ENCODE assay signal across 1 cellular context in genomic region chr3:50192689-50193141, GRCh38.
TF ChIP-seq lines count a peak whose summit lies in the region.

No MANE protein-coding gene starts in this region.

TF ChIP-seq in GM12878, 131 proteins besides CTCF, POLR2A, EP300 and RAD21 (continues in another document):
- no peak for TF ChIP-seq NKRF (conservative IDR thresholded peaks at IDR 0.05)
- no peak for TF ChIP-seq PAX5 (IDR thresholded peaks at IDR 0.05; ENCODE audit: borderline replicate concordance, low read depth, low read length)
- TF ChIP-seq ESRRA (IDR thresholded peaks at IDR 0.05; ENCODE audit: low read length): no peak
- TF ChIP-seq HCFC1 (IDR thresholded peaks at IDR 0.05; ENCODE audit: low read length): 0 out of 2 replicates have a peak, but pooled peaks have one; percentile 37
- no peak for TF ChIP-seq TCF7 (IDR thresholded peaks at IDR 0.05; ENCODE audit: borderline replicate concordance)
- TF ChIP-seq BRCA1 (IDR thresholded peaks at IDR 0.05; ENCODE audit: low read depth, low read length): no peak
- no peak for TF ChIP-seq PRDM15 (CRISPR knock-in tag; IDR thresholded peaks at IDR 0.05)
- no peak for TF ChIP-seq MTA3 (IDR thresholded peaks at IDR 0.05; ENCODE audit: borderline replicate concordance, low read length)
- TF ChIP-seq SRF (IDR thresholded peaks at IDR 0.05; ENCODE audit: low read depth in 2 of 2, low read length in 2 of 2): no peak
- TF ChIP-seq JUND (IDR thresholded peaks at IDR 0.05; ENCODE audit: low read depth, low read length): no peak
- peak; percentile 71 for TF ChIP-seq RUNX3 (IDR thresholded peaks at IDR 0.05; ENCODE audit: low read length)
- no peak for TF ChIP-seq PKNOX1 (IDR thresholded peaks at IDR 0.05)
- no peak for TF ChIP-seq FOS (IDR thresholded peaks at IDR 0.05; ENCODE audit: borderline replicate concordance, extremely low read depth, insufficient read length)
- TF ChIP-seq MYB (IDR thresholded peaks at IDR 0.05; ENCODE audit: borderline replicate concordance, low read depth, low read length): no peak
- no peak for TF ChIP-seq ZBTB33 (IDR thresholded peaks at IDR 0.05)
- TF ChIP-seq ZBTB40 (IDR thresholded peaks at IDR 0.05; ENCODE audit: borderline replicate concordance): no peak
- no peak for TF ChIP-seq E2F8 (IDR thresholded peaks at IDR 0.05; ENCODE audit: low read depth, partially characterized antibody)
- no peak for TF ChIP-seq MEF2A (IDR thresholded peaks at IDR 0.05; ENCODE audit: insufficient read depth, low read depth, low read length)
- no peak for TF ChIP-seq ZNF384 (IDR thresholded peaks at IDR 0.05; ENCODE audit: borderline replicate concordance, low read depth, low read length)
- no peak for TF ChIP-seq IKZF1 (conservative IDR thresholded peaks at IDR 0.05)
- TF ChIP-seq ETV6 (conservative IDR thresholded peaks at IDR 0.05 in 1 of 2, IDR thresholded peaks at IDR 0.05 in 1 of 2; ENCODE audit: borderline replicate concordance in 1 of 2, low read depth in 1 of 2): no peak
- TF ChIP-seq CBFB (IDR thresholded peaks at IDR 0.05; ENCODE audit: low read depth): no peak
- TF ChIP-seq, protein P1, sequence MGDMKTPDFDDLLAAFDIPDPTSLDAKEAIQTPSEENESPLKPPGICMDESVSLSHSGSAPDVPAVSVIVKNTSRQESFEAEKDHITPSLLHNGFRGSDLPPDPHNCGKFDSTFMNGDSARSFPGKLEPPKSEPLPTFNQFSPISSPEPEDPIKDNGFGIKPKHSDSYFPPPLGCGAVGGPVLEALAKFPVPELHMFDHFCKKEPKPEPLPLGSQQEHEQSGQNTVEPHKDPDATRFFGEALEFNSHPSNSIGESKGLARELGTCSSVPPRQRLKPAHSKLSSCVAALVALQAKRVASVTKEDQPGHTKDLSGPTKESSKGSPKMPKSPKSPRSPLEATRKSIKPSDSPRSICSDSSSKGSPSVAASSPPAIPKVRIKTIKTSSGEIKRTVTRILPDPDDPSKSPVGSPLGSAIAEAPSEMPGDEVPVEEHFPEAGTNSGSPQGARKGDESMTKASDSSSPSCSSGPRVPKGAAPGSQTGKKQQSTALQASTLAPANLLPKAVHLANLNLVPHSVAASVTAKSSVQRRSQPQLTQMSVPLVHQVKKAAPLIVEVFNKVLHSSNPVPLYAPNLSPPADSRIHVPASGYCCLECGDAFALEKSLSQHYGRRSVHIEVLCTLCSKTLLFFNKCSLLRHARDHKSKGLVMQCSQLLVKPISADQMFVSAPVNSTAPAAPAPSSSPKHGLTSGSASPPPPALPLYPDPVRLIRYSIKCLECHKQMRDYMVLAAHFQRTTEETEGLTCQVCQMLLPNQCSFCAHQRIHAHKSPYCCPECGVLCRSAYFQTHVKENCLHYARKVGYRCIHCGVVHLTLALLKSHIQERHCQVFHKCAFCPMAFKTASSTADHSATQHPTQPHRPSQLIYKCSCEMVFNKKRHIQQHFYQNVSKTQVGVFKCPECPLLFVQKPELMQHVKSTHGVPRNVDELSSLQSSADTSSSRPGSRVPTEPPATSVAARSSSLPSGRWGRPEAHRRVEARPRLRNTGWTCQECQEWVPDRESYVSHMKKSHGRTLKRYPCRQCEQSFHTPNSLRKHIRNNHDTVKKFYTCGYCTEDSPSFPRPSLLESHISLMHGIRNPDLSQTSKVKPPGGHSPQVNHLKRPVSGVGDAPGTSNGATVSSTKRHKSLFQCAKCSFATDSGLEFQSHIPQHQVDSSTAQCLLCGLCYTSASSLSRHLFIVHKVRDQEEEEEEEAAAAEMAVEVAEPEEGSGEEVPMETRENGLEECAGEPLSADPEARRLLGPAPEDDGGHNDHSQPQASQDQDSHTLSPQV (IDR thresholded peaks at IDR 0.05): no peak
- no peak for TF ChIP-seq NFYA (IDR thresholded peaks at IDR 0.05; ENCODE audit: borderline replicate concordance, low read depth, low read length)
- no peak for TF ChIP-seq MTA2 (IDR thresholded peaks at IDR 0.05; ENCODE audit: low read depth)
- TF ChIP-seq, protein P2, sequence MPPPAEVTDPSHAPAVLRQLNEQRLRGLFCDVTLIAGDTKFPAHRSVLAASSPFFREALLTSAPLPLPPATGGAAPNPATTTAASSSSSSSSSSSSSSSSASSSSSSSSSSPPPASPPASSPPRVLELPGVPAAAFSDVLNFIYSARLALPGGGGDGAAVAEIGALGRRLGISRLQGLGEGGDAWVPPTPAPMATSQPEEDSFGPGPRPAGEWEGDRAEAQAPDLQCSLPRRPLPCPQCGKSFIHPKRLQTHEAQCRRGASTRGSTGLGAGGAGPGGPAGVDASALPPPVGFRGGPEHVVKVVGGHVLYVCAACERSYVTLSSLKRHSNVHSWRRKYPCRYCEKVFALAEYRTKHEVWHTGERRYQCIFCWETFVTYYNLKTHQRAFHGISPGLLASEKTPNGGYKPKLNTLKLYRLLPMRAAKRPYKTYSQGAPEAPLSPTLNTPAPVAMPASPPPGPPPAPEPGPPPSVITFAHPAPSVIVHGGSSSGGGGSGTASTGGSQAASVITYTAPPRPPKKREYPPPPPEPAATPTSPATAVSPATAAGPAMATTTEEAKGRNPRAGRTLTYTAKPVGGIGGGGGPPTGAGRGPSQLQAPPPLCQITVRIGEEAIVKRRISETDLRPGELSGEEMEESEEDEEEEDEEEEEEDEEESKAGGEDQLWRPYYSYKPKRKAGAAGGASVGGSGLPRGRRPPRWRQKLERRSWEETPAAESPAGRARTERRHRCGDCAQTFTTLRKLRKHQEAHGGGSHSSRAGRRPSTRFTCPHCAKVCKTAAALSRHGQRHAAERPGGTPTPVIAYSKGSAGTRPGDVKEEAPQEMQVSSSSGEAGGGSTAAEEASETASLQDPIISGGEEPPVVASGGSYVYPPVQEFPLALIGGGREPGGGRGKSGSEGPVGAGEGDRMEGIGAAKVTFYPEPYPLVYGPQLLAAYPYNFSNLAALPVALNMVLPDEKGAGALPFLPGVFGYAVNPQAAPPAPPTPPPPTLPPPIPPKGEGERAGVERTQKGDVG (CRISPR knock-in tag; IDR thresholded peaks at IDR 0.05): no peak
- TF ChIP-seq, protein P3, sequence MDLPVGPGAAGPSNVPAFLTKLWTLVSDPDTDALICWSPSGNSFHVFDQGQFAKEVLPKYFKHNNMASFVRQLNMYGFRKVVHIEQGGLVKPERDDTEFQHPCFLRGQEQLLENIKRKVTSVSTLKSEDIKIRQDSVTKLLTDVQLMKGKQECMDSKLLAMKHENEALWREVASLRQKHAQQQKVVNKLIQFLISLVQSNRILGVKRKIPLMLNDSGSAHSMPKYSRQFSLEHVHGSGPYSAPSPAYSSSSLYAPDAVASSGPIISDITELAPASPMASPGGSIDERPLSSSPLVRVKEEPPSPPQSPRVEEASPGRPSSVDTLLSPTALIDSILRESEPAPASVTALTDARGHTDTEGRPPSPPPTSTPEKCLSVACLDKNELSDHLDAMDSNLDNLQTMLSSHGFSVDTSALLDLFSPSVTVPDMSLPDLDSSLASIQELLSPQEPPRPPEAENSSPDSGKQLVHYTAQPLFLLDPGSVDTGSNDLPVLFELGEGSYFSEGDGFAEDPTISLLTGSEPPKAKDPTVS (IDR thresholded peaks at IDR 0.05; ENCODE audit: low read depth, low read length): no peak
- TF ChIP-seq RB1 (IDR thresholded peaks at IDR 0.05; ENCODE audit: borderline replicate concordance): no peak
